In genomic region chr16:12214509-12214908, GRCh38 we compare ENCODE assay signal across 19 cellular contexts.
"Had no signal": no experiment of that assay in that cellular context is flagged by ENCODE, and none has a peak within 500 bp of the region (broad histone marks: within the 10 kb centered on the region; RNA-seq: fewer than 3 reads in every experiment).

No MANE protein-coding gene starts in this region.

- DNase-seq: activated CD4-positive, alpha-beta T cell treated with anti-CD3 and anti-CD28 coated beads for 1 hour; activated CD4-positive, alpha-beta T cell treated with anti-CD3 and anti-CD28 coated beads, Interleukin-2, amount 50 U/mL, for 48 hours; activated CD8-positive, alpha-beta memory T cell treated with anti-CD3 and anti-CD28 coated beads, Interleukin-2, amount 10 ng/mL, durations not matched to agents 7 days and 5 days; activated effector memory CD4-positive, alpha-beta T cell treated with anti-CD3 and anti-CD28 coated beads, Interleukin-2, amount 50 U/mL, for 16 hours; activated T-cell treated with anti-CD3 and anti-CD28 coated beads, Interleukin-2, amount 50 U/mL, for 24 hours; adrenal gland; brain microvascular endothelial cell; effector CD8-positive, alpha-beta T cell; foreskin keratinocyte; glutamatergic neuron; lower lobe of right lung; midbrain; ovary; stimulated activated CD4-positive, alpha-beta T cell treated with anti-CD3 and anti-CD28 coated beads, Interleukin-1b, Interleukin-23, amount 100 ng/mL, for 48 hours; T-helper 1 cell; T1000 had no signal

- H3K27me3 ChIP-seq: adrenal gland, brain microvascular endothelial cell, foreskin keratinocyte, ovary had no signal

- H3K4me1 ChIP-seq: adrenal gland, foreskin keratinocyte, lower lobe of right lung had no signal

- H3K27ac Mint-ChIP-seq: activated CD8-positive, alpha-beta memory T cell treated with anti-CD3 and anti-CD28 coated beads, Interleukin-2, amount 10 ng/mL, durations not matched to agents 7 days and 5 days; activated naive CD4-positive, alpha-beta T cell treated with anti-CD3 and anti-CD28 coated beads, Interleukin-2, amount 50 U/mL, for 24 hours; activated T-cell treated with anti-CD3 and anti-CD28 coated beads, Interleukin-2, amount 50 U/mL, for 24 hours had no signal

- H3K4me3 ChIP-seq: adrenal gland, lower lobe of right lung, ovary, thoracic aorta had no signal

- H3K4me1 Mint-ChIP-seq: activated CD8-positive, alpha-beta memory T cell treated with anti-CD3 and anti-CD28 coated beads, Interleukin-2, amount 10 ng/mL, durations not matched to agents 7 days and 5 days; activated naive CD4-positive, alpha-beta T cell treated with anti-CD3 and anti-CD28 coated beads, Interleukin-2, amount 50 U/mL, for 24 hours had no signal

- H3K4me3 Mint-ChIP-seq: activated CD8-positive, alpha-beta memory T cell treated with anti-CD3 and anti-CD28 coated beads, Interleukin-2, amount 10 ng/mL, durations not matched to agents 7 days and 5 days; activated naive CD4-positive, alpha-beta T cell treated with anti-CD3 and anti-CD28 coated beads, Interleukin-2, amount 50 U/mL, for 24 hours; activated T-cell treated with anti-CD3 and anti-CD28 coated beads, Interleukin-2, amount 50 U/mL, for 24 hours; central memory CD8-positive, alpha-beta T cell had no signal

- ATAC-seq: activated CD8-positive, alpha-beta memory T cell treated with anti-CD3 and anti-CD28 coated beads, Interleukin-2, amount 10 ng/mL, durations not matched to agents 7 days and 5 days; lower lobe of right lung had no signal

- H3K36me3 ChIP-seq: adrenal gland, brain microvascular endothelial cell, lower lobe of right lung, ovary, thoracic aorta had no signal

- H3K27me3 Mint-ChIP-seq: activated CD8-positive, alpha-beta memory T cell treated with anti-CD3 and anti-CD28 coated beads, Interleukin-2, amount 10 ng/mL, durations not matched to agents 7 days and 5 days; activated naive CD4-positive, alpha-beta T cell treated with anti-CD3 and anti-CD28 coated beads, Interleukin-2, amount 50 U/mL, for 24 hours; activated T-cell treated with anti-CD3 and anti-CD28 coated beads, Interleukin-2, amount 50 U/mL, for 24 hours; central memory CD8-positive, alpha-beta T cell had no signal

- H3K9me3 ChIP-seq: adrenal gland, lower lobe of right lung, ovary, thoracic aorta had no signal

- H3K27ac ChIP-seq: adrenal gland, brain microvascular endothelial cell, foreskin keratinocyte, lower lobe of right lung, ovary, thoracic aorta had no signal

- H3K36me3 Mint-ChIP-seq: activated CD8-positive, alpha-beta memory T cell treated with anti-CD3 and anti-CD28 coated beads, Interleukin-2, amount 10 ng/mL, durations not matched to agents 7 days and 5 days had no signal

- H3K9me3 Mint-ChIP-seq: activated naive CD4-positive, alpha-beta T cell treated with anti-CD3 and anti-CD28 coated beads, Interleukin-2, amount 50 U/mL, for 24 hours; central memory CD8-positive, alpha-beta T cell had no signal
